In the genomic region with DNA sequence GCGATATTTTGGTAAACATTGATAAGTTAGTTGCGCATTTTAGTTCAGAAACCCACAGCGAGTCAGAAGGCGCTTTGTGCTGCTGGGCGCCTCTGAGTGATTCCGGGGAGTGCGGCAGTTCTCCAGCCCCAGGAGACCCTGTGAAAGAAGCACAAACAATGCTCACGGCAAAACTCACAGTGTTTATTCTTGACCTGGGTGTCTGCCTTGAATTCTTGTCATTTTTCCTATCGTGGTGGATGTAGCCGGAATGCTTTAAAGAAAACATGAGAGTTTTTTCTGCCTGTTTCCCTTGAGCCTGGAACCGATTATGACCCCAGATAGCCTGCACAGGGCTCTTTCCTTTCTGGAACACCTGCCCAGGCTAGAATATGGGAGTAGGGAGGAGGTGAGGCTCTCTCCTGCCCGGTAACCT, we compare ENCODE assay signal across 29 cellular contexts. TPM values are rescaled to one million over a fixed set of nuclear protein-coding genes. Genes with fewer than 3 reads are reported as not detected.
A peak's percentile ranks its signal among the peaks of the same experiment; 100 is the strongest.
DNase-seq lines count a peak whose midpoint lies in the region; ATAC-seq and TF ChIP-seq lines count a peak whose summit lies in the region.
"Had no signal": no experiment of that assay in that cellular context is flagged by ENCODE, and none has a peak within 500 bp of the region (broad histone marks: within the 10 kb centered on the region; RNA-seq: fewer than 3 reads in every experiment).

No MANE protein-coding gene starts in this region.

- DNase-seq in M059J (ENCODE audit: low read depth) = peak; percentile 22
- DNase-seq in fibroblast of peridontal ligament (ENCODE audit: extremely low read depth) = peak; percentile 27
- no peak for DNase-seq in HuH-7 (ENCODE audit: low spot score)
- DNase-seq in MM.1S = no peak
- DNase-seq: activated CD8-positive, alpha-beta T cell treated with anti-CD3 and anti-CD28 coated beads, Interleukin-2, amount 10 ng/mL, durations not matched to agents 7 days and 5 days; activated naive CD4-positive, alpha-beta T cell treated with anti-CD3 and anti-CD28 coated beads, Interleukin-2, amount 50 U/mL, for 16 hours; brain microvascular endothelial cell; cerebellar nuclear complex; COR-L47; DMS79 treated with DMSO at 0.1 percent for 48 hours; gastrocnemius medialis; HFFc6; KG1; left lung; MG63; NCI-H2029; NCI-H526; stimulated activated CD4-positive, alpha-beta T cell treated with anti-CD3 and anti-CD28 coated beads, Interleukin-15, amount 100 ng/mL, for 24 hours; stimulated activated CD4-positive, alpha-beta T cell treated with anti-CD3 and anti-CD28 coated beads, Interleukin-4, amount 100 ng/mL, for 4 hours; upper lobe of left lung had no signal

- no peak overlapping the region for H2AFZ ChIP-seq in MM.1S (ENCODE audit: low read length)
- H2AFZ ChIP-seq: GM23338 had no signal

- H3K36me3 ChIP-seq in thymus (ENCODE audit: control insufficient read depth, insufficient read depth) (no peaks in the 10 kb centered on the region), MM.1S (replicated peaks; ENCODE audit: insufficient read depth, low read length) (no peaks in the 10 kb centered on the region)
- H3K36me3 ChIP-seq: brain microvascular endothelial cell, gastrocnemius medialis, left lung, MG63, prostate gland, upper lobe of left lung had no signal

- TF ChIP-seq CTCF in nephron (IDR thresholded peaks at IDR 0.05; ENCODE audit: unreplicated experiment in 3 of 3) (no peak), MM.1S (IDR thresholded peaks at IDR 0.05; ENCODE audit: low read length) (no peak)

- WGBS in thymus = 98% methylated on average over 12 of the region's 12 CpGs

- peak overlapping the region; percentile 5 for H3K27ac ChIP-seq in thymus (ENCODE audit: low read depth)
- H3K27ac ChIP-seq in MM.1S (ENCODE audit: low read length) = no peak overlapping the region
- H3K27ac ChIP-seq: BLaER1 treated with 17β-estradiol and CSF1 and Interleukin-3, amounts not matched to agents 10 nM and 100 nM; brain microvascular endothelial cell; gastrocnemius medialis; left lung; neutrophil; prostate gland; upper lobe of left lung had no signal

- no peak overlapping the region for H3K4me2 ChIP-seq in MM.1S (ENCODE audit: low read depth, low read length)
- H3K4me2 ChIP-seq: BLaER1 treated with 17β-estradiol and CSF1 and Interleukin-3, amounts not matched to agents 10 nM and 100 nM; GM23338 had no signal

- H3F3A ChIP-seq in MM.1S (ENCODE audit: insufficient read depth, low read length) = no peaks in the 10 kb centered on the region

- no peaks in the 10 kb centered on the region for H3K27me3 Mint-ChIP-seq in nephron (ENCODE audit: low read depth)
- H3K27me3 Mint-ChIP-seq: memory B cell had no signal

- no peaks in the 10 kb centered on the region for H3K9me2 ChIP-seq in MM.1S (replicated peaks; ENCODE audit: insufficient read depth, low read length)

- peak overlapping the region in 1 of 3 experiments; percentile 8 for H3K4me3 Mint-ChIP-seq in nephron
- H3K4me3 Mint-ChIP-seq: activated CD8-positive, alpha-beta T cell treated with anti-CD3 and anti-CD28 coated beads, Interleukin-2, amount 10 ng/mL, durations not matched to agents 7 days and 5 days; GM23338; HFFc6; memory B cell had no signal

- H3K9me3 Mint-ChIP-seq in nephron = peaks cover 6% of the 10 kb centered on the region
- H3K9me3 Mint-ChIP-seq: GM23338, HFFc6, memory B cell had no signal

- peaks cover 99% of the 10 kb centered on the region for H3K79me2 ChIP-seq in MM.1S (ENCODE audit: low read length)

- H4K20me1 ChIP-seq in MM.1S (ENCODE audit: insufficient read depth, low read length) = no peaks in the 10 kb centered on the region

- H3K9ac ChIP-seq in MM.1S (ENCODE audit: low read length) = no peak overlapping the region
- H3K9ac ChIP-seq: BLaER1 treated with 17β-estradiol and CSF1 and Interleukin-3, amounts not matched to agents 10 nM and 100 nM had no signal

- H3K36me3 Mint-ChIP-seq in nephron (ENCODE audit: low read depth) = peaks cover 53% of the 10 kb centered on the region

- H3K27ac Mint-ChIP-seq in nephron = peak overlapping the region; percentile 21 to 80 (median 64)
- H3K27ac Mint-ChIP-seq: activated CD8-positive, alpha-beta T cell treated with anti-CD3 and anti-CD28 coated beads, Interleukin-2, amount 10 ng/mL, durations not matched to agents 7 days and 5 days; GM23338; HFFc6; memory B cell had no signal

- peaks cover 33% of the 10 kb centered on the region for H3K4me1 Mint-ChIP-seq in nephron

- peaks cover 8% of the 10 kb centered on the region for H3K4me1 ChIP-seq in thymus (ENCODE audit: control insufficient read depth, insufficient read depth, low read length)
- peaks cover 11% of the 10 kb centered on the region; the same call in 1 of the 2 replicates for H3K4me1 ChIP-seq in MM.1S (ENCODE audit: low read length)
- H3K4me1 ChIP-seq: gastrocnemius medialis, prostate gland had no signal

- ATAC-seq in HG03139 (IDR thresholded peaks at IDR 0.05; ENCODE audit: unreplicated experiment) = no peak
- ATAC-seq: activated CD8-positive, alpha-beta T cell treated with anti-CD3 and anti-CD28 coated beads, Interleukin-2, amount 10 ng/mL, durations not matched to agents 7 days and 5 days; gastrocnemius medialis; GM23338; left lung; Right ventricle myocardium inferior had no signal

- no peaks in the 10 kb centered on the region for H3K9me3 ChIP-seq in thymus (ENCODE audit: control insufficient read depth)
- H3K9me3 ChIP-seq in MM.1S (replicated peaks; ENCODE audit: insufficient read depth, low read length) = no peaks in the 10 kb centered on the region
- H3K9me3 ChIP-seq: gastrocnemius medialis, left lung, MG63, neutrophil, prostate gland, upper lobe of left lung had no signal

- H3K4me3 ChIP-seq in thymus (ENCODE audit: low read length) = no peak overlapping the region
- no peak overlapping the region for H3K4me3 ChIP-seq in MM.1S (ENCODE audit: low read length)
- H3K4me3 ChIP-seq: BLaER1 treated with 17β-estradiol and CSF1 and Interleukin-3, amounts not matched to agents 10 nM and 100 nM; gastrocnemius medialis; GM23338; left lung; MG63; prostate gland; upper lobe of left lung had no signal

- no peaks in the 10 kb centered on the region for H3K27me3 ChIP-seq in thymus (ENCODE audit: control insufficient read depth, insufficient read depth)
- H3K27me3 ChIP-seq in MM.1S (replicated peaks; ENCODE audit: insufficient read depth, low read length) = no peaks in the 10 kb centered on the region
- H3K27me3 ChIP-seq: BLaER1 treated with 17β-estradiol and CSF1 and Interleukin-3, amounts not matched to agents 10 nM and 100 nM; brain microvascular endothelial cell; gastrocnemius medialis; MG63; upper lobe of left lung had no signal

RNA-seq across cellular contexts. Expression of a gene that starts 6.7 kb away (rescaled TPM):
- 11.6 and 12.7 TPM in 2 replicates for total RNA-seq in M059J (2014; rRNA removed; shearing (Covaris generic))
- polyA plus RNA-seq in thymus = 11.5 TPM

Comparison
In these comparisons a context has a peak if more than half of its experiments do, and no peak if none do; other contexts are left out.
1. DNase-seq: peak in M059J (single experiment) and fibroblast of peridontal ligament (single experiment); none in HuH-7 (single experiment) and MM.1S (single experiment).